ENCODE assay signal across 8 cellular contexts in genomic region chr9:97529363-97530076, GRCh38. TPM values are rescaled to one million over a fixed set of nuclear protein-coding genes. Genes with fewer than 3 reads are reported as not detected.
DNase-seq lines count a peak whose midpoint lies in the region; ATAC-seq and TF ChIP-seq lines count a peak whose summit lies in the region.

No MANE protein-coding gene starts in this region.

- peak; percentile 71 for TF ChIP-seq EP300 in suprapubic skin (IDR thresholded peaks at IDR 0.05)

- H3K4me1 ChIP-seq in suprapubic skin, result peaks cover 13% of the 10 kb centered on the region
- no peaks in the 10 kb centered on the region for H3K4me1 ChIP-seq in body of pancreas

- no peak overlapping the region for H3K27ac Mint-ChIP-seq in Calu3 (ENCODE audit: unreplicated experiment)

- intact Hi-C loops in Calu3 (cut with micrococcal nuclease; ENCODE audit: unreplicated experiment) (no loop called here), body of pancreas (cut with DNase I) (no loop called here)

- TF ChIP-seq CTCF in epithelial cell of esophagus (IDR thresholded peaks at IDR 0.05; ENCODE audit: insufficient read depth, low read depth, low read length, missing control alignments), result no peak
- TF ChIP-seq CTCF in suprapubic skin (IDR thresholded peaks at IDR 0.05), result no peak
- no peak for TF ChIP-seq CTCF in Calu3 (IDR thresholded peaks at IDR 0.05; ENCODE audit: unreplicated experiment)
- no peak for TF ChIP-seq CTCF in body of pancreas (IDR thresholded peaks at IDR 0.05)

- peaks cover 5% of the 10 kb centered on the region for H3K27me3 Mint-ChIP-seq in Calu3 (ENCODE audit: unreplicated experiment)

- H3K4me3 Mint-ChIP-seq in Calu3 (ENCODE audit: low read depth, unreplicated experiment), result no peak overlapping the region

- H3K36me3 ChIP-seq in suprapubic skin (no peaks in the 10 kb centered on the region), body of pancreas (replicated peaks in 1 of 2; ENCODE audit: insufficient read depth in 1 of 2, low read depth in 2 of 2) (no peaks in the 10 kb centered on the region)

- H3K4me3 ChIP-seq in epithelial cell of esophagus (ENCODE audit: low read length), result no peak overlapping the region
- H3K4me3 ChIP-seq in suprapubic skin, result no peak overlapping the region
- H3K4me3 ChIP-seq in body of pancreas, result no peak overlapping the region

- BruUV-seq in Calu3 (replicated peaks; lab: Mats Ljungman, UMichigan), result no TSS peak

- no peak overlapping the region for H3K27ac ChIP-seq in suprapubic skin
- H3K27ac ChIP-seq in body of pancreas, result no peak overlapping the region

- TF ChIP-seq POLR2A in suprapubic skin (IDR thresholded peaks at IDR 0.05) (no peak), body of pancreas (IDR thresholded peaks at IDR 0.05) (no peak)

- DNase-seq in EH (ENCODE audit: low read depth) (peak; percentile 44), epithelial cell of esophagus (ENCODE audit: low read depth) (peak; percentile 49), suprapubic skin (ENCODE audit: low spot score in 2 of 2) (no peak), Calu3 (no peak), body of pancreas (no peak), DMS79 (lab: John Stamatoyannopoulos, UW) (no peak)

- 61% methylated on average over 11 of the region's 11 CpGs for WGBS in suprapubic skin
- WGBS in body of pancreas, 2 donors, result 70% methylated on average over 11 of the region's 11 CpGs

- H3K27me3 ChIP-seq in suprapubic skin (no peaks in the 10 kb centered on the region), body of pancreas (no peaks in the 10 kb centered on the region)

- CTCF ChIA-PET in Calu3 (lab: Charles Lee), result interaction anchor here (0.8 kb wide), 1 partner anchor 11 kb away, joined by 3 read pairs; no protein-coding TSS in a partner anchor

- no peaks in the 10 kb centered on the region for H3K4me1 Mint-ChIP-seq in Calu3 (ENCODE audit: low read depth, unreplicated experiment)

- no peaks in the 10 kb centered on the region for H3K9me3 Mint-ChIP-seq in Calu3 (ENCODE audit: low read depth, unreplicated experiment)

- H3K9me3 ChIP-seq in suprapubic skin, result no peaks in the 10 kb centered on the region
- no peaks in the 10 kb centered on the region for H3K9me3 ChIP-seq in body of pancreas

- ATAC-seq in GM19395 (IDR thresholded peaks at IDR 0.05; ENCODE audit: unreplicated experiment) (peak; percentile 63), HG03457 (IDR thresholded peaks at IDR 0.05; ENCODE audit: unreplicated experiment) (peak; percentile 53), body of pancreas (no peak)

- no peaks in the 10 kb centered on the region for H3K36me3 Mint-ChIP-seq in Calu3 (ENCODE audit: insufficient read depth, unreplicated experiment)

RNA-seq across cellular contexts. Expression of gene TMOD1, which starts 28.1 kb away (rescaled TPM):
- 1 to 10 TPM; 1.9 to 4.4 (median 4.0) TPM for total RNA-seq in suprapubic skin
- 0.14 and 0.15 TPM in 2 replicates for total RNA-seq in Calu3 (2022)
- 10 to 100 TPM in 1 of 2 donors, 1 to 10 TPM in 1; 9.2 to 16.1 TPM for total RNA-seq in body of pancreas

Comparison
In these comparisons a context has a peak if more than half of its experiments do, and no peak if none do; other contexts are left out.
1. DNase-seq: peak in EH (single experiment) and epithelial cell of esophagus (single experiment); none in suprapubic skin (0 of 2), Calu3 (single experiment), body of pancreas (0 of 4) and DMS79 (single experiment).